Comparison of ENCODE assay signal across 9 cellular contexts in the genomic region with DNA sequence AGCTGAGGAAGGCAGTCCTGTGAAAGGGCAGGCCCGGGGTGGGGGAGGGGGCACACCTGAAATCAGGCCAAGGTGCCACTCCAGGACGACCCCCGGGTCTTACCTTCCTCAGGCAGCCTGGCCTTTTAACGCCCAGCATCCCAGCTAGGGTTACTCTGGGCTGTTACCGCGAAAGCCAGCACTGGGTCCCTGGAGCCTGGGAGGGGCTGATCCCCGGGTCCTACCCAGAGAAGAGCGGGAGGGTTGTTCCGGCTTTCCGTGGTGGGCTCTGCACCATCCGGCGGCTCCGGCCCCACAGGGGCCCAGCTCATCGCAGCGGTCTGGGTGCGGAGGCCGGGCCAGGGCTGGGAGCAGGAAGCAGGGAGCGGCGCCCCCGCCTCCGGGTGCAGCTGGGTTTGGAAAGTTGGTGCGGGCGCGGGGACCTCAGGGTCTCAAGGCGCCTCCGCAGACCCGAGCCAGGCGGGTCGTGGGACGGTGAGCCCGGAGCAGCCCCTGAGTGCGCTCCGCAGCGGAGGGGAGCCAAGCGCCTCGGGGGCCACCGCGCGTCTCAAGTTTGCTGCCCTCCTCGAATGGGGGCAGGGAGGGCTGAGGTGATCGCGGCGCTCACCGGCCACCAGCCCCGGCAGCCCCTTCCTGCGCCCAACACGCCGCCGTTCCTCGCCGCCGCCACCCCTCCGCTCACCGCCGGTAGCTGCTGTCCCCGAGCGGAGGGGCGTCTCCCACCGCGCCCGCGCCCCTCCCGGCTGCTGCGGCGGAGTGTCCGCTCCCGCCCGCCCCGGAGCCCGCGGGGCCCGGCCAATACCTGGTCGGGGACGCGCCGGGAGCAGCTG. TPM values are rescaled to one million over a fixed set of nuclear protein-coding genes. Genes with fewer than 3 reads are reported as not detected.
DNase-seq lines count a peak whose midpoint lies in the region; ATAC-seq and TF ChIP-seq lines count a peak whose summit lies in the region.
"Had no signal": no experiment of that assay in that cellular context is flagged by ENCODE, and none has a peak within 500 bp of the region (broad histone marks: within the 10 kb centered on the region; RNA-seq: fewer than 3 reads in every experiment).

No MANE protein-coding gene starts in this region.

- H3K36me3 Mint-ChIP-seq in stimulated activated naive CD8-positive, alpha-beta T cell treated with anti-CD3 and anti-CD28 coated beads, Interleukin-15, Interleukin-2, amounts not matched to agents 100 ng/mL and 50 ng/mL, for 24 hours (ENCODE audit: low read depth): no peaks in the 10 kb centered on the region

- H3K4me3 Mint-ChIP-seq in stimulated activated naive CD8-positive, alpha-beta T cell treated with anti-CD3 and anti-CD28 coated beads, Interleukin-15, Interleukin-2, amounts not matched to agents 100 ng/mL and 50 ng/mL, for 24 hours: peak overlapping the region; percentile 56

- H3K9me3 ChIP-seq in muscle layer of duodenum (ENCODE audit: control insufficient read depth in 1 of 2, low read length in 2 of 2) (no peaks in the 10 kb centered on the region), aorta (ENCODE audit: control insufficient read depth, low read length) (no peaks in the 10 kb centered on the region)

- peaks cover 12% of the 10 kb centered on the region for H3K4me1 Mint-ChIP-seq in stimulated activated naive CD8-positive, alpha-beta T cell treated with anti-CD3 and anti-CD28 coated beads, Interleukin-15, Interleukin-2, amounts not matched to agents 100 ng/mL and 50 ng/mL, for 24 hours (ENCODE audit: low read depth)

- H3K27me3 Mint-ChIP-seq in stimulated activated naive CD8-positive, alpha-beta T cell treated with anti-CD3 and anti-CD28 coated beads, Interleukin-15, Interleukin-2, amounts not matched to agents 100 ng/mL and 50 ng/mL, for 24 hours: peaks cover 65% of the 10 kb centered on the region

- TF ChIP-seq CTCF in epithelial cell of proximal tubule (conservative IDR thresholded peaks at IDR 0.05; ENCODE audit: low read depth, low read length): no peak

- H3K27ac ChIP-seq in muscle layer of duodenum (ENCODE audit: low read length): no peak overlapping the region
- H3K27ac ChIP-seq in aorta (ENCODE audit: low read depth in 1 of 2, low read length in 2 of 2): peak overlapping the region in 1 of 2 donors; percentile 52

- H3K27ac Mint-ChIP-seq in stimulated activated naive CD8-positive, alpha-beta T cell treated with anti-CD3 and anti-CD28 coated beads, Interleukin-15, Interleukin-2, amounts not matched to agents 100 ng/mL and 50 ng/mL, for 24 hours: no peak overlapping the region

- ATAC-seq in stimulated activated naive CD8-positive, alpha-beta T cell treated with anti-CD3 and anti-CD28 coated beads, Interleukin-15, Interleukin-2, amounts not matched to agents 100 U/mL and 50 U/mL, for 24 hours: no peak
- ATAC-seq in aorta (ENCODE audit: low FRiP score) (peak; percentile 16), HG03159 (IDR thresholded peaks at IDR 0.05; ENCODE audit: unreplicated experiment) (no peak)

- H3K36me3 ChIP-seq in muscle layer of duodenum (ENCODE audit: control insufficient read depth in 1 of 2, insufficient read depth in 2 of 2, low read length in 2 of 2): no peaks in the 10 kb centered on the region
- no peaks in the 10 kb centered on the region for H3K36me3 ChIP-seq in aorta (ENCODE audit: control insufficient read depth in 1 of 2, insufficient read depth in 2 of 2, low read length in 1 of 2)

- DNase-seq in stimulated activated naive CD8-positive, alpha-beta T cell treated with anti-CD3 and anti-CD28 coated beads, Interleukin-15, Interleukin-2, amounts not matched to agents 100 U/mL and 50 U/mL, for 24 hours: no peak
- DNase-seq in epithelial cell of proximal tubule (ENCODE audit: low read depth) (no peak), aorta (peak in 1 of 2 donors; percentile 78), T-helper 1 cell (no peak), NCI-H1436 (lab: John Stamatoyannopoulos, UW) (no peak)
- DNase-seq: GF-D8 had no signal

- H3K27me3 ChIP-seq in muscle layer of duodenum (ENCODE audit: low read depth, low read length) (peaks cover 34% of the 10 kb centered on the region), aorta (ENCODE audit: control insufficient read depth in 1 of 2, insufficient read depth in 2 of 2, low read length in 1 of 2) (no peaks in the 10 kb centered on the region)

- H3K4me3 ChIP-seq in epithelial cell of proximal tubule (ENCODE audit: low read depth, low read length) (peak overlapping the region; percentile 27), muscle layer of duodenum (ENCODE audit: low read depth in 1 of 2, low read length in 2 of 2) (peak overlapping the region; percentile 37 to 67), aorta (ENCODE audit: low read length in 2 of 2) (peak overlapping the region; percentile 88)

- H3K4me1 ChIP-seq in muscle layer of duodenum (ENCODE audit: control insufficient read depth in 1 of 2, insufficient read depth in 2 of 2, low read length in 2 of 2): peaks cover 0 to 13% of the 10 kb centered on the region in 2 donors
- H3K4me1 ChIP-seq in aorta (ENCODE audit: control insufficient read depth in 1 of 2, insufficient read depth in 2 of 2, low read length in 2 of 2): no peaks in the 10 kb centered on the region

- 0% methylated on average over 59 to 76 of the region's 76 CpGs for WGBS in aorta, 2 donors

- intact Hi-C loops in aorta (cut with DNase I): loop anchor here in 1 of 2 donors (10.0 kb wide), 1 partner anchor 90 kb away; no protein-coding TSS in a partner anchor

- no peaks in the 10 kb centered on the region for H3K9me3 Mint-ChIP-seq in stimulated activated naive CD8-positive, alpha-beta T cell treated with anti-CD3 and anti-CD28 coated beads, Interleukin-15, Interleukin-2, amounts not matched to agents 100 ng/mL and 50 ng/mL, for 24 hours

RNA-seq across cellular contexts. Expression of a gene that starts 0.8 kb away (rescaled TPM):
- total RNA-seq in epithelial cell of proximal tubule (0.65 and 1.5 TPM in 2 replicates), aorta (10 to 100 TPM; 11.0 to 15.2 TPM)
- polyA plus RNA-seq in aorta: 10 to 100 TPM in 1 of 2 donors, 1 to 10 TPM in 1; 6.0 to 31.0 TPM

Comparison
In these comparisons a context has a peak if more than half of its experiments do, and no peak if none do; other contexts are left out.
1. H3K4me3 ChIP-seq: peak in every context shown above with its lines; median percentile 88 in aorta; 52 in muscle layer of duodenum; 27 in epithelial cell of proximal tubule.